ENCODE assay signal across 2 cellular contexts in genomic region chr6:79261666-79262065, GRCh38.
TF ChIP-seq lines count a peak whose summit lies in the region.

No MANE protein-coding gene starts in this region.

TF ChIP-seq in GM23338, 12 proteins besides CTCF, POLR2A, EP300 and RAD21:
- TF ChIP-seq EZH2 (IDR thresholded peaks at IDR 0.05; ENCODE audit: low read depth, unreplicated experiment), result no peak
- TF ChIP-seq REST (IDR thresholded peaks at IDR 0.05; ENCODE audit: unreplicated experiment), result no peak
- no peak for TF ChIP-seq POLR2AphosphoS5 (IDR thresholded peaks at IDR 0.05; ENCODE audit: low read depth)
- TF ChIP-seq STAT1 (IDR thresholded peaks at IDR 0.05; ENCODE audit: unreplicated experiment), result no peak
- TF ChIP-seq ZNF462 (CRISPR knock-in tag; IDR thresholded peaks at IDR 0.05), result no peak
- no peak for TF ChIP-seq CREB1 (CRISPR knock-in tag; IDR thresholded peaks at IDR 0.05; ENCODE audit: low read depth)
- TF ChIP-seq ZNF331 (CRISPR knock-in tag; IDR thresholded peaks at IDR 0.05; ENCODE audit: low read depth), result no peak
- TF ChIP-seq NANOG (IDR thresholded peaks at IDR 0.05; ENCODE audit: borderline replicate concordance), result no peak
- TF ChIP-seq ETS1 (IDR thresholded peaks at IDR 0.05), result no peak
- no peak for TF ChIP-seq EZH2phosphoT487 (IDR thresholded peaks at IDR 0.05; ENCODE audit: unreplicated experiment)
- no peak for TF ChIP-seq ZNF114 (CRISPR knock-in tag; IDR thresholded peaks at IDR 0.05)
- TF ChIP-seq JUNB (IDR thresholded peaks at IDR 0.05; ENCODE audit: unreplicated experiment), result no peak

TF ChIP-seq in H1, 55 proteins besides CTCF, POLR2A, EP300 and RAD21:
- TF ChIP-seq JUND (IDR thresholded peaks at IDR 0.05; ENCODE audit: low read length) (no peak), NANOG (IDR thresholded peaks at IDR 0.05; ENCODE audit: insufficient read depth, low read depth, low read length, poor library complexity, severe bottlenecking) (peak; percentile 55), SAP30 (IDR thresholded peaks at IDR 0.05; ENCODE audit: insufficient read depth, insufficient replicate concordance, low read length) (no peak), HDAC6 (IDR thresholded peaks at IDR 0.05; ENCODE audit: low read depth, low read length) (no peak)
- TF ChIP-seq, protein P1, sequence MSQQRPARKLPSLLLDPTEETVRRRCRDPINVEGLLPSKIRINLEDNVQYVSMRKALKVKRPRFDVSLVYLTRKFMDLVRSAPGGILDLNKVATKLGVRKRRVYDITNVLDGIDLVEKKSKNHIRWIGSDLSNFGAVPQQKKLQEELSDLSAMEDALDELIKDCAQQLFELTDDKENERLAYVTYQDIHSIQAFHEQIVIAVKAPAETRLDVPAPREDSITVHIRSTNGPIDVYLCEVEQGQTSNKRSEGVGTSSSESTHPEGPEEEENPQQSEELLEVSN (IDR thresholded peaks at IDR 0.05), result no peak
